ENCODE assay signal across 7 cellular contexts in the genomic region with DNA sequence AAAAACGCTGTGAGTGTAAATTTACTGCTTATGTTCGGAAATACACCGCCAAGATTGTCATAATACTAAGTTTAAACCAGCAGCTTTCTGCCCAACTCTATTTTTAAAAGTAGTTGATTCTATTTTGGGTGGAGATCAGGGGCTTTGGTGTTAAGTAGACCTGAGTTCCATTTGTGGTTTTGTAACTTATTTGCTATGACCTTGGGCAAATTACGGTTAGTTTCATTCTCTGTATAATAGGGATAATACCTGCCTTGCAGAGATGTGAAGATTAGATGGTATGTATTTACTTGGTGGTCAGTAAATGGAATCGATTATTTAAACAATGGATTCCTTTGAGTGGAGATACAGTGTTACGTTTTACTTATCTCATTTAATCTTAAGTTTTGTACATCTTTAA. TPM values are rescaled to one million over a fixed set of nuclear protein-coding genes. Genes with fewer than 3 reads are reported as not detected.
DNase-seq lines count a peak whose midpoint lies in the region; ATAC-seq and TF ChIP-seq lines count a peak whose summit lies in the region.

No MANE protein-coding gene starts in this region.

- no peaks in the 10 kb centered on the region for H3K27me3 ChIP-seq in right cardiac atrium (ENCODE audit: control insufficient read depth, insufficient read depth)
- H3K27me3 ChIP-seq in spleen (replicated peaks in 1 of 7), result no peaks in the 10 kb centered on the region

- WGBS in right cardiac atrium, result 4% methylated on average over 6 of the region's 6 CpGs
- WGBS in spleen, 5 donors, result 3 to 9% (median 7%) methylated on average over 6 of the region's 6 CpGs

- TF ChIP-seq CTCF in HEK293 (tag by site-specific recombination; IDR thresholded peaks at IDR 0.05), result no peak
- no peak for TF ChIP-seq CTCF in VCaP (conservative IDR thresholded peaks at IDR 0.05)
- TF ChIP-seq CTCF in spleen (IDR thresholded peaks at IDR 0.05 in 8 of 11, conservative IDR thresholded peaks at IDR 0.05 in 3 of 11), result no peak

- H3K9me3 ChIP-seq in HEK293 (ENCODE audit: control insufficient read depth, insufficient read depth, low read depth, low read length) (no peaks in the 10 kb centered on the region), right cardiac atrium (ENCODE audit: control insufficient read depth, low read length) (no peaks in the 10 kb centered on the region), spleen (no peaks in the 10 kb centered on the region)

- TF ChIP-seq POLR2A in spleen (IDR thresholded peaks at IDR 0.05), result no peak
- no peak for TF ChIP-seq POLR2A in GM18505 (IDR thresholded peaks at IDR 0.05; ENCODE audit: borderline replicate concordance, extremely low read depth, insufficient read depth, insufficient read length)

- POLR2A ChIA-PET in HEK293 (lab: Yijun Ruan, JAX), result interaction anchor here (1.6 kb wide), 1 partner anchor 11 kb away, joined by 3 read pairs; no protein-coding TSS in a partner anchor

- intact Hi-C loops in right cardiac atrium (cut with DNase I), result loop anchor here in 2 of 4 donors (5.0 to 10.0 kb wide), 2 partner anchors 38 to 50 kb away; no protein-coding TSS in a partner anchor
- intact Hi-C loops in spleen (cut with DNase I; ENCODE audit: low total_unique reads), result loop anchor here (10.0 kb wide), 1 partner anchor 50 kb away; no protein-coding TSS in a partner anchor

- H3K36me3 ChIP-seq in HEK293 (ENCODE audit: control insufficient read depth in 2 of 2, insufficient read depth in 1 of 2, low read length in 2 of 2) (no peaks in the 10 kb centered on the region), spleen (no peaks in the 10 kb centered on the region)

- ATAC-seq in right cardiac atrium (no peak), GM18505 (IDR thresholded peaks at IDR 0.05; ENCODE audit: unreplicated experiment) (no peak)

- no peaks in the 10 kb centered on the region; the same call in 1 of the 2 replicates for H3K4me1 ChIP-seq in HEK293 (ENCODE audit: control insufficient read depth, insufficient read depth, low read length)
- H3K4me1 ChIP-seq in right cardiac atrium (ENCODE audit: control insufficient read depth, insufficient read depth, low read length), result peaks cover 2% of the 10 kb centered on the region
- peaks cover 35 to 80% (median 69%) of the 10 kb centered on the region in 6 donors for H3K4me1 ChIP-seq in spleen

- H3K27ac ChIP-seq in HEK293 (ENCODE audit: extremely low read depth, low read depth, low read length) (peak overlapping the region; percentile 96), VCaP (peak overlapping the region; percentile 100), right cardiac atrium (ENCODE audit: low read length) (no peak overlapping the region), spleen (peak overlapping the region; percentile 23 to 100 (median 100))

- H3K4me3 ChIP-seq in HEK293 (ENCODE audit: low read depth, low read length), result peak overlapping the region; percentile 96
- H3K4me3 ChIP-seq in right cardiac atrium (ENCODE audit: low read length), result peak overlapping the region; percentile 76
- peak overlapping the region; percentile 73 to 100 (median 95) for H3K4me3 ChIP-seq in spleen

- DNase-seq in right cardiac atrium (no peak), spleen (no peak), activated gamma-delta T cell (lab: John Stamatoyannopoulos, UW) (no peak), mesenteric fat pad (ENCODE audit: low spot score) (no peak)

- CTCF ChIA-PET in HEK293 (lab: Yijun Ruan, JAX), result no interaction called here

TF ChIP-seq in HEK293, 187 proteins besides CTCF, POLR2A, EP300 and RAD21:
- no peak for TF ChIP-seq ZNF23 (tag by site-specific recombination; IDR thresholded peaks at IDR 0.05; ENCODE audit: borderline replicate concordance)
- 0 out of 2 replicates have a peak, but pooled peaks have one; percentile 2 for TF ChIP-seq PRDM6 (tag by site-specific recombination; IDR thresholded peaks at IDR 0.05)
- peak; percentile 45; the same call in 1 of the 2 replicates for TF ChIP-seq ZNF664 (tag by site-specific recombination; IDR thresholded peaks at IDR 0.05)

RNA-seq across cellular contexts. Expression of gene RAD23B, which starts 1.6 kb away (rescaled TPM):
- total RNA-seq in right cardiac atrium (10 to 100 TPM; 85.4 to 95.0 (median 89.9) TPM), spleen (10 to 100 TPM; 52.8 to 91.9 (median 69.7) TPM), mesenteric fat pad (165 TPM)
- polyA plus RNA-seq in right cardiac atrium (47.5 TPM), spleen (10 to 100 TPM; 21.3 to 35.8 (median 27.7) TPM)
